In the genomic region with DNA sequence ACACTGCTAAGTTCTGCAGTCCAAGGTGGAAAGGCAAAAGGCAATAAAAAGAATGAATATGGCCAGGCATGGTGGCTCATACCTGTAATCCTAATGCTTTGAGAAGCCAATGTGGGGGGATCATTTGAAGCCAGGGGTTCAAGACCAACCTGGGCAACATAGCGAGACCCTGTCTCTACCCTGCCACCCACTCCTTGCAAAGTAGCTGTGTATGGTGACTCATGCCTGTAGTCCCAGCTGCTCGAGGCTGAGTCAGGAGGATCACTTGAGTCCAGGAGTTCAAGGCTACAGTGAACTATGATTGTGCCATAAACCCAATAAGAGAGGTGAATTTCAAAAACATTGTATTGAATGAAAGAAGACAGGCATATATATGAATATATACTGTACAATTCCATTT, we compare ENCODE assay signal across 11 cellular contexts. TPM values are rescaled to one million over a fixed set of nuclear protein-coding genes. Genes with fewer than 3 reads are reported as not detected.
A peak's percentile ranks its signal among the peaks of the same experiment; 100 is the strongest.
DNase-seq lines count a peak whose midpoint lies in the region; ATAC-seq and TF ChIP-seq lines count a peak whose summit lies in the region.
"Had no signal": no experiment of that assay in that cellular context is flagged by ENCODE, and none has a peak within 500 bp of the region (broad histone marks: within the 10 kb centered on the region; RNA-seq: fewer than 3 reads in every experiment).

No MANE protein-coding gene starts in this region.

- POLR2A ChIA-PET in A673 (lab: Charles Lee; ENCODE audit: low non-redundant PET), result interaction anchor here (0.6 kb wide), 2 partner anchors 45 to 402 kb away, joined by 3 read pairs; no protein-coding TSS in a partner anchor

- peak overlapping the region; percentile 76 for H3K27ac Mint-ChIP-seq in activated naive CD8-positive, alpha-beta T cell

- H3K9me3 ChIP-seq in A673 (ENCODE audit: low read depth, low read length, poor library complexity, severe bottlenecking), result no peaks in the 10 kb centered on the region

- peak overlapping the region; percentile 66 for H3K4me3 Mint-ChIP-seq in activated naive CD8-positive, alpha-beta T cell

- no peak for TF ChIP-seq CTCF in A673 (conservative IDR thresholded peaks at IDR 0.05; ENCODE audit: low read depth, low read length)

- ATAC-seq in left colon (peak; percentile 17), GM18502 (IDR thresholded peaks at IDR 0.05; ENCODE audit: poor library complexity, unreplicated experiment) (no peak)

- CTCF ChIA-PET in A673 (lab: Charles Lee), result interaction anchor here (0.5 kb wide), 1 partner anchor 80 kb away, joined by 3 read pairs; no protein-coding TSS in a partner anchor

- peak overlapping the region; percentile 51 for H3K27ac ChIP-seq in A673 (ENCODE audit: low read depth, low read length, poor library complexity, severe bottlenecking)

- no peaks in the 10 kb centered on the region for H3K9me3 Mint-ChIP-seq in activated naive CD8-positive, alpha-beta T cell (ENCODE audit: low read depth)

- no peaks in the 10 kb centered on the region for H3K36me3 Mint-ChIP-seq in activated naive CD8-positive, alpha-beta T cell

- H3K27me3 Mint-ChIP-seq in activated naive CD8-positive, alpha-beta T cell, result no peaks in the 10 kb centered on the region

- BruUV-seq in A673 (replicated peaks; lab: Mats Ljungman, UMichigan), result no TSS peak

- H3K4me1 Mint-ChIP-seq in activated naive CD8-positive, alpha-beta T cell (ENCODE audit: low read depth), result peaks cover 79% of the 10 kb centered on the region

- intact Hi-C loops in A673 (cut with micrococcal nuclease; ENCODE audit: unreplicated experiment), result no loop called here
- intact Hi-C loops in left colon (cut with DNase I, micrococcal nuclease), result no loop called here

- no peaks in the 10 kb centered on the region for H3K27me3 ChIP-seq in A673 (replicated peaks; ENCODE audit: insufficient read depth, low read depth, low read length, poor library complexity)

- peaks cover 49% of the 10 kb centered on the region for H3K4me1 ChIP-seq in A673 (ENCODE audit: insufficient read depth, low read length, poor library complexity, severe bottlenecking)

- peak overlapping the region; percentile 94 for H3K4me3 ChIP-seq in A673 (ENCODE audit: low read depth, low read length, poor library complexity, severe bottlenecking)

- DNase-seq in A673 (ENCODE audit: low spot score) (no peak), HT1080 (ENCODE audit: low read depth) (peak; percentile 40), left colon (no peak), NOMO-1 treated with dmso at 0.1 percent for 144 hours (lab: John Stamatoyannopoulos, UW; ENCODE audit: unreplicated experiment) (no peak), dedifferentiated amniotic fluid mesenchymal stem cell (ENCODE audit: extremely low spot score) (no peak)
- DNase-seq in activated CD8-positive, alpha-beta memory T cell treated with anti-CD3 and anti-CD28 coated beads, Interleukin-2, amount 50 U/mL, for 4 hours, result no peak
- DNase-seq: effector CD4-positive, alpha-beta T cell; mesendoderm; NCI-H2227 treated with DMSO at 0.1 percent for 48 hours had no signal

- H3K36me3 ChIP-seq in A673 (ENCODE audit: insufficient read depth, low read length, poor library complexity, severe bottlenecking), result no peaks in the 10 kb centered on the region

RNA-seq across cellular contexts. Expression of a gene that starts 2.4 kb away (rescaled TPM):
- total RNA-seq in A673 (2021) (303 and 389 TPM in 2 replicates), left colon (100 to 1,000 TPM; 563 to 581 TPM)
- 353 and 399 TPM in 2 replicates for total RNA-seq in HT1080 (2014; rRNA removed; shearing (Covaris generic))
- polyA plus RNA-seq in HT1080 (2015; cell fraction: cytosol; rRNA removed), result 516 and 540 TPM in 2 replicates
- polyA plus RNA-seq in HT1080 (2015; cell fraction: nucleus; rRNA removed), result 279 and 297 TPM in 2 replicates

RNA-seq across cellular contexts. Expression of a gene that starts 16.8 kb away (rescaled TPM):
- total RNA-seq in A673 (2021), result 298 and 357 TPM in 2 replicates
- total RNA-seq in HT1080 (2014; rRNA removed; shearing (Covaris generic)), result 521 and 591 TPM in 2 replicates
- polyA plus RNA-seq in HT1080 (2015; cell fraction: cytosol; rRNA removed), result 378 and 405 TPM in 2 replicates
- polyA plus RNA-seq in HT1080 (2015; cell fraction: nucleus; rRNA removed), result 254 and 260 TPM in 2 replicates
- total RNA-seq in left colon, result 100 to 1,000 TPM; 520 to 622 TPM

RNA-seq across cellular contexts. Expression of a gene that starts 44.6 kb away (rescaled TPM):
- total RNA-seq in A673 (2021) (0.37 and 0.46 TPM in 2 replicates), left colon (1 to 10 TPM; 3.5 to 9.6 TPM)
- total RNA-seq in HT1080 (2014; rRNA removed; shearing (Covaris generic)), result not detected in 2 replicates
- 0.03 and 0.07 TPM in 2 replicates for polyA plus RNA-seq in HT1080 (2015; cell fraction: cytosol; rRNA removed)
- polyA plus RNA-seq in HT1080 (2015; cell fraction: nucleus; rRNA removed), result 0.04 and 0.09 TPM in 2 replicates
